Comparison of ENCODE assay signal across 20 cellular contexts in genomic region chr2:154978244-154978643, GRCh38.
A peak's percentile ranks its signal among the peaks of the same experiment; 100 is the strongest.
DNase-seq lines count a peak whose midpoint lies in the region; ATAC-seq, FAIRE-seq and TF ChIP-seq lines count a peak whose summit lies in the region.
"Had no signal": no experiment of that assay in that cellular context is flagged by ENCODE, and none has a peak within 500 bp of the region (broad histone marks: within the 10 kb centered on the region; RNA-seq: fewer than 3 reads in every experiment).

No MANE protein-coding gene starts in this region.

- POLR2A ChIA-PET in MCF 10A (lab: Yijun Ruan, JAX): no interaction called here
- POLR2A ChIA-PET in endothelial cell of umbilical vein (lab: Charles Lee): no interaction called here

- H3K9ac ChIP-seq in mammary epithelial cell (ENCODE audit: insufficient read depth, low read length) (no peak overlapping the region), endothelial cell of umbilical vein (replicated peaks; ENCODE audit: extremely low read depth, insufficient read depth, low read length) (no peak overlapping the region)
- H3K9ac ChIP-seq: KMS-11 had no signal

- no TSS peak for BruUV-seq in mammary epithelial cell (replicated peaks; lab: Mats Ljungman, UMichigan)
- BruUV-seq in MCF 10A (replicated peaks; lab: Mats Ljungman, UMichigan): no TSS peak
- BruUV-seq in endothelial cell of umbilical vein (replicated peaks; lab: Mats Ljungman, UMichigan): no TSS peak

- no peak overlapping the region for H3K4me3 Mint-ChIP-seq in MCF 10A (ENCODE audit: unreplicated experiment)

- no peak overlapping the region for H3K27ac ChIP-seq in mammary epithelial cell (ENCODE audit: insufficient read depth, low read depth, low read length)
- H3K27ac ChIP-seq in RWPE2 (ENCODE audit: poor library complexity, severe bottlenecking): no peak overlapping the region
- H3K27ac ChIP-seq in endothelial cell of umbilical vein (ENCODE audit: insufficient read depth, low read depth, low read length): no peak overlapping the region
- H3K27ac ChIP-seq in substantia nigra (ENCODE audit: low read depth, low read length, poor library complexity, severe bottlenecking): no peak overlapping the region
- H3K27ac ChIP-seq: 22Rv1, KMS-11 had no signal

- H3K79me2 ChIP-seq in mammary epithelial cell (ENCODE audit: insufficient read depth, low read length) (no peaks in the 10 kb centered on the region), endothelial cell of umbilical vein (ENCODE audit: control insufficient read depth, insufficient read depth, low read length) (no peaks in the 10 kb centered on the region)

- H3K9me3 ChIP-seq in mammary epithelial cell (replicated peaks; ENCODE audit: insufficient read depth, low read length): no peaks in the 10 kb centered on the region
- H3K9me3 ChIP-seq in RWPE2 (ENCODE audit: severe bottlenecking): no peaks in the 10 kb centered on the region
- H3K9me3 ChIP-seq in endothelial cell of umbilical vein (replicated peaks; ENCODE audit: control insufficient read depth, insufficient read depth, low read length): no peaks in the 10 kb centered on the region

- TF ChIP-seq POLR2A in endothelial cell of umbilical vein (IDR thresholded peaks at IDR 0.05; ENCODE audit: low read depth, low read length): no peak

- CTCF ChIA-PET in mammary epithelial cell (lab: Charles Lee; ENCODE audit: low non-redundant PET) (no interaction called here), MCF 10A (lab: Yijun Ruan, JAX) (interaction anchor here (0.5 kb wide), 1 partner anchor 238 kb away, joined by 3 read pairs; no protein-coding TSS in a partner anchor), endothelial cell of umbilical vein (lab: Charles Lee) (no interaction called here)

- H3K27ac Mint-ChIP-seq in MCF 10A (ENCODE audit: low read depth, unreplicated experiment): no peak overlapping the region

- H4K20me1 ChIP-seq in mammary epithelial cell (ENCODE audit: insufficient read depth, low read length) (no peaks in the 10 kb centered on the region), endothelial cell of umbilical vein (replicated peaks; ENCODE audit: control insufficient read depth, extremely low read depth, insufficient read depth, low read length) (no peaks in the 10 kb centered on the region)

- no peaks in the 10 kb centered on the region for H3K4me1 Mint-ChIP-seq in MCF 10A (ENCODE audit: insufficient read depth, unreplicated experiment)

- no peaks in the 10 kb centered on the region for H3K9me1 ChIP-seq in endothelial cell of umbilical vein (replicated peaks; ENCODE audit: control insufficient read depth, extremely low read depth, insufficient read depth, low read length)

- DNase-seq in mammary epithelial cell: peak; percentile 0
- DNase-seq in MCF 10A (ENCODE audit: unreplicated experiment): no peak
- DNase-seq in RWPE2 (ENCODE audit: low spot score): no peak
- DNase-seq in endothelial cell of umbilical vein (ENCODE audit: low read depth, low spot score): no peak
- DNase-seq in SKM-1 treated with dmso at 0.1 percent for 144 hours (lab: John Stamatoyannopoulos, UW; ENCODE audit: unreplicated experiment): no peak
- DNase-seq in EL: no peak
- DNase-seq in kidney glomerular epithelial cell (lab: John Stamatoyannopoulos, UW): no peak
- DNase-seq in substantia nigra (lab: John Stamatoyannopoulos, UW): no peak
- DNase-seq: NCI-H1048, NCI-H1436 treated with DMSO at 0.1 percent for 48 hours, NCI-H2029 treated with DMSO at 0.1 percent for 48 hours, NCI-H2171, NCI-H526, SHP77 had no signal

- FAIRE-seq in endothelial cell of umbilical vein (lab: Jason Lieb, UNC): no peak
- FAIRE-seq: GM12892, GM18507, H1, RCC 7860 had no signal

- dilution Hi-C loops in mammary epithelial cell (cut with HindIII; ENCODE audit: low sequenced_read_pairs) (no loop called here), endothelial cell of umbilical vein (cut with MboI; ENCODE audit: extremely low pct_ligation_motif_present, low sequenced_read_pairs) (no loop called here)

- peaks cover 5% of the 10 kb centered on the region for H3K9me3 Mint-ChIP-seq in MCF 10A (ENCODE audit: unreplicated experiment)

- no peaks in the 10 kb centered on the region for H3K36me3 Mint-ChIP-seq in MCF 10A (ENCODE audit: insufficient read depth, unreplicated experiment)

- intact Hi-C loops in mammary epithelial cell (cut with micrococcal nuclease) (no loop called here), MCF 10A (cut with micrococcal nuclease) (no loop called here), endothelial cell of umbilical vein (cut with micrococcal nuclease) (no loop called here)

- H3K4me1 ChIP-seq in mammary epithelial cell (ENCODE audit: insufficient read depth, low read length): no peaks in the 10 kb centered on the region
- H3K4me1 ChIP-seq in RWPE2 (ENCODE audit: insufficient read depth, poor library complexity, severe bottlenecking): no peaks in the 10 kb centered on the region
- no peaks in the 10 kb centered on the region for H3K4me1 ChIP-seq in endothelial cell of umbilical vein (ENCODE audit: control insufficient read depth, extremely low read depth, insufficient read depth, low read length)

- H2AFZ ChIP-seq in mammary epithelial cell (ENCODE audit: low read depth, low read length): no peak overlapping the region
- H2AFZ ChIP-seq in endothelial cell of umbilical vein (ENCODE audit: low read depth, low read length): no peak overlapping the region

- no peaks in the 10 kb centered on the region for H3K36me3 ChIP-seq in mammary epithelial cell (ENCODE audit: insufficient read depth, low read length)
- no peaks in the 10 kb centered on the region for H3K36me3 ChIP-seq in RWPE2 (ENCODE audit: low read depth)
- H3K36me3 ChIP-seq in endothelial cell of umbilical vein (ENCODE audit: control insufficient read depth in 2 of 2, extremely low read depth in 1 of 2, insufficient read depth in 2 of 2, low read length in 2 of 2): no peaks in the 10 kb centered on the region

- in situ Hi-C loops in mammary epithelial cell (cut with MboI; ENCODE audit: low sequenced_read_pairs in 2 of 2): no loop called here

- 67% methylated on average over 4 of the region's 4 CpGs for WGBS in mammary epithelial cell (ENCODE audit: low coverage, missing lambda C conversion rate)

- H3K4me3 ChIP-seq in mammary epithelial cell (replicated peaks in 1 of 3; ENCODE audit: insufficient read depth in 1 of 3, low read depth in 2 of 3, low read length in 3 of 3): no peak overlapping the region
- H3K4me3 ChIP-seq in RWPE2 (ENCODE audit: severe bottlenecking): no peak overlapping the region
- H3K4me3 ChIP-seq in endothelial cell of umbilical vein (replicated peaks in 1 of 3; ENCODE audit: insufficient read depth in 1 of 3, low read depth in 1 of 3, low read length in 3 of 3): no peak overlapping the region

- ATAC-seq in RWPE2 (ENCODE audit: low read depth): peak; percentile 31; the same call in 1 of the 3 replicates

- peaks cover 26% of the 10 kb centered on the region for H3K27me3 Mint-ChIP-seq in MCF 10A (ENCODE audit: insufficient read depth, unreplicated experiment)

- H3K4me2 ChIP-seq in mammary epithelial cell (ENCODE audit: insufficient read depth, low read depth, low read length): no peak overlapping the region
- H3K4me2 ChIP-seq in endothelial cell of umbilical vein (ENCODE audit: insufficient read depth, low read length): no peak overlapping the region
- H3K4me2 ChIP-seq: KMS-11 had no signal

- no peaks in the 10 kb centered on the region for H3K27me3 ChIP-seq in mammary epithelial cell (ENCODE audit: insufficient read depth, low read length)
- H3K27me3 ChIP-seq in RWPE2 (ENCODE audit: insufficient read depth, poor library complexity, severe bottlenecking): peaks cover 4% of the 10 kb centered on the region
- H3K27me3 ChIP-seq in endothelial cell of umbilical vein (ENCODE audit: control insufficient read depth in 2 of 2, insufficient read depth in 2 of 2, low read length in 2 of 2): no peaks in the 10 kb centered on the region

- TF ChIP-seq CTCF in mammary epithelial cell (conservative IDR thresholded peaks at IDR 0.05 in 1 of 2, IDR thresholded peaks at IDR 0.05 in 1 of 2; ENCODE audit: extremely low read depth in 1 of 2, insufficient read depth in 1 of 2, low read depth in 1 of 2, low read length in 2 of 2): no peak
- TF ChIP-seq CTCF in MCF 10A (IDR thresholded peaks at IDR 0.05; ENCODE audit: unreplicated experiment): no peak
- no peak for TF ChIP-seq CTCF in RWPE2 (IDR thresholded peaks at IDR 0.05; ENCODE audit: poor library complexity, severe bottlenecking)
- TF ChIP-seq CTCF in endothelial cell of umbilical vein (IDR thresholded peaks at IDR 0.05; ENCODE audit: extremely low read depth in 1 of 2, insufficient read depth in 1 of 2, low read depth in 1 of 2, low read length in 2 of 2): no peak

TF ChIP-seq in endothelial cell of umbilical vein, 7 proteins besides CTCF, POLR2A, EP300 and RAD21:
- TF ChIP-seq MAX (IDR thresholded peaks at IDR 0.05; ENCODE audit: insufficient read depth, insufficient read length) (no peak), FOS (IDR thresholded peaks at IDR 0.05; ENCODE audit: borderline replicate concordance, insufficient read depth, low read length) (peak; percentile 56)
